9 cellular contexts compared by ENCODE assay signal in the genomic region with DNA sequence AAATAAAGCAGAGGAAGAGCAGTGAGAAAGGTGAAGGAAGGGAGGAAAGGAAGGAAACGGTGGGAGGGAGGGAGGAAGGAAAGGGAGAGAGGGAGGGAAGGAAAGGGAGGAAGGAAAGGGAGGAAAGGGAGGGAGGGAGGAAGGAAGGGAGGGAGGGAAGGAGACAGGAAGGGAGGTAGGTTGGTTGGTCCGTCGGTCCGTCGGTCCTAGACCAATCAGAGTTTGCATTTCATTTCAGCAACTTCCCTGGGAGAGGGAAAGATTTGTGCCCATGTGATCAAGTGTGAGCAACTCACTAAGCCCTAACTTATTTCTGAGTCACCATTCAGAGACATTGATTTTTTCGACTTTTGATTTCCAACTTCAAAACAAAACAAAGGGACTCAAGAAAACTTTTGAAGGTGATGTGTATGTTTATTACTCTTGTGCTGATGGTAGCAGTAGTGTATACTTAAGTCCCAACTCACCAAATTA. TPM values are rescaled to one million over a fixed set of nuclear protein-coding genes. Genes with fewer than 3 reads are reported as not detected.
DNase-seq lines count a peak whose midpoint lies in the region; ATAC-seq and TF ChIP-seq lines count a peak whose summit lies in the region.
"Had no signal": no experiment of that assay in that cellular context is flagged by ENCODE, and none has a peak within 500 bp of the region (broad histone marks: within the 10 kb centered on the region; RNA-seq: fewer than 3 reads in every experiment).

No MANE protein-coding gene starts in this region.

- H3F3A ChIP-seq in SK-N-SH (replicated peaks; ENCODE audit: insufficient read depth): peaks cover 3% of the 10 kb centered on the region

- no peak for TF ChIP-seq EP300 in SK-N-SH (IDR thresholded peaks at IDR 0.05; ENCODE audit: borderline replicate concordance in 1 of 2, low read depth in 1 of 2, low read length in 1 of 2)

- H3K27ac ChIP-seq in SK-N-SH (ENCODE audit: low read depth in 2 of 2, low read length in 1 of 2): no peak overlapping the region; a peak in 1 of 4 replicates

- no peaks in the 10 kb centered on the region; the same call in 1 of the 2 replicates for H3K79me2 ChIP-seq in SK-N-SH (ENCODE audit: insufficient read depth)

- no peaks in the 10 kb centered on the region for H3K9me2 ChIP-seq in SK-N-SH

- H3K27me3 ChIP-seq in SK-N-SH (ENCODE audit: insufficient read depth): no peaks in the 10 kb centered on the region

- DNase-seq in EL (peak; percentile 68), SK-N-SH (no peak), fibroblast of gingiva (ENCODE audit: low read depth) (peak; percentile 84), retinal pigment epithelial cell (ENCODE audit: low read depth) (peak; percentile 93), islet precursor cell (no peak)
- DNase-seq: stimulated activated naive B cell treated with anti-CD40 and anti-IgM and Interleukin-4, amounts not matched to agents 10 μg/mL and 1 μg/mL and 100 μg/mL, for 72 hours had no signal

- no peak for ATAC-seq in GM21528 (IDR thresholded peaks at IDR 0.05; ENCODE audit: low FRiP score, unreplicated experiment)
- no peak for ATAC-seq in HG02571 (IDR thresholded peaks at IDR 0.05; ENCODE audit: unreplicated experiment)
- no peak for ATAC-seq in GM21737 (IDR thresholded peaks at IDR 0.05; ENCODE audit: unreplicated experiment)

- H3K9ac ChIP-seq in SK-N-SH: no peak overlapping the region

- no peak for TF ChIP-seq CTCF in SK-N-SH (IDR thresholded peaks at IDR 0.05)
- TF ChIP-seq CTCF in retinal pigment epithelial cell (conservative IDR thresholded peaks at IDR 0.05; ENCODE audit: low read depth, low read length): no peak

- no peak overlapping the region for H3K4me2 ChIP-seq in SK-N-SH

- CTCF ChIA-PET in SK-N-SH (lab: Yijun Ruan, JAX): interaction anchor here (0.6 to 3.0 kb wide), 12 partner anchors 13 to 188 kb away, joined by 3 to 22 read pairs (median 4); partner anchors contain the start of genes CORO2A and NANS

- no peaks in the 10 kb centered on the region; a peak in 2 of 4 replicates for H3K4me1 ChIP-seq in SK-N-SH (ENCODE audit: control insufficient read depth in 1 of 2, insufficient read depth in 2 of 2, low read depth in 1 of 2, low read length in 1 of 2)

- WGBS in SK-N-SH (ENCODE audit: low lambda C conversion rate): 81% methylated on average over 6 of the region's 6 CpGs

- H3K4me3 ChIP-seq in SK-N-SH (ENCODE audit: low read depth in 2 of 2, low read length in 1 of 2) (no peak overlapping the region), retinal pigment epithelial cell (ENCODE audit: low read length) (no peak overlapping the region)

- 0 out of 2 replicates have a peak, but pooled peaks cover 3% of the 10 kb centered on the region for H4K20me1 ChIP-seq in SK-N-SH (ENCODE audit: insufficient read depth)

- POLR2A ChIA-PET in SK-N-SH (lab: Yijun Ruan, JAX): interaction anchor here (0.6 kb wide), 1 partner anchor 118 kb away, joined by 3 read pairs; no protein-coding TSS in a partner anchor

- H2AFZ ChIP-seq in SK-N-SH (ENCODE audit: low read depth): no peak overlapping the region

- H3K36me3 ChIP-seq in SK-N-SH (replicated peaks in 1 of 2; ENCODE audit: control insufficient read depth in 1 of 2, insufficient read depth in 2 of 2, low read length in 1 of 2): peaks cover 11 to 15% of the 10 kb centered on the region in 2 experiments

- no peaks in the 10 kb centered on the region for H3K9me3 ChIP-seq in SK-N-SH

- TF ChIP-seq RAD21 in SK-N-SH (IDR thresholded peaks at IDR 0.05; ENCODE audit: low read length): no peak

TF ChIP-seq in SK-N-SH, 30 proteins besides CTCF, POLR2A, EP300 and RAD21:
- TF ChIP-seq GABPA (IDR thresholded peaks at IDR 0.05; ENCODE audit: low read depth) (no peak), FOXJ3 (CRISPR knock-in tag; IDR thresholded peaks at IDR 0.05) (no peak), FOXM1 (IDR thresholded peaks at IDR 0.05; ENCODE audit: low read depth) (no peak)
- TF ChIP-seq, protein P1, sequence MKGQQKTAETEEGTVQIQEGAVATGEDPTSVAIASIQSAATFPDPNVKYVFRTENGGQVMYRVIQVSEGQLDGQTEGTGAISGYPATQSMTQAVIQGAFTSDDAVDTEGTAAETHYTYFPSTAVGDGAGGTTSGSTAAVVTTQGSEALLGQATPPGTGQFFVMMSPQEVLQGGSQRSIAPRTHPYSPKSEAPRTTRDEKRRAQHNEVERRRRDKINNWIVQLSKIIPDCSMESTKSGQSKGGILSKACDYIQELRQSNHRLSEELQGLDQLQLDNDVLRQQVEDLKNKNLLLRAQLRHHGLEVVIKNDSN (IDR thresholded peaks at IDR 0.05; ENCODE audit: borderline replicate concordance, low read depth): peak; percentile 19; the same call in 1 of the 2 replicates
TF ChIP-seq in SK-N-SH: peak in this region for 1.

RNA-seq across cellular contexts. Expression of gene NANS, which starts 18.8 kb away (rescaled TPM):
- 53.5 and 61.3 TPM in 2 replicates for polyA plus RNA-seq in SK-N-SH (2012; rRNA removed)
- polyA plus RNA-seq in SK-N-SH (2012; cell fraction: cytosol; rRNA removed): 48.8 and 53.9 TPM in 2 replicates
- polyA plus RNA-seq in SK-N-SH (2012; cell fraction: nucleus; rRNA removed): 37.0 and 46.0 TPM in 2 replicates

RNA-seq across cellular contexts. Expression of gene TRIM14, which starts 43.7 kb away (rescaled TPM):
- polyA plus RNA-seq in SK-N-SH (2012; rRNA removed): 13.4 and 15.3 TPM in 2 replicates
- 10.7 and 16.1 TPM in 2 replicates for polyA plus RNA-seq in SK-N-SH (2012; cell fraction: cytosol; rRNA removed)
- polyA plus RNA-seq in SK-N-SH (2012; cell fraction: nucleus; rRNA removed): 18.3 and 19.3 TPM in 2 replicates

Comparison
In these comparisons a context has a peak if more than half of its experiments do, and no peak if none do; other contexts are left out.
1. DNase-seq: peak in EL (single experiment), fibroblast of gingiva (single experiment) and retinal pigment epithelial cell (single experiment); none in SK-N-SH (single experiment) and islet precursor cell (single experiment).